In the genomic region with DNA sequence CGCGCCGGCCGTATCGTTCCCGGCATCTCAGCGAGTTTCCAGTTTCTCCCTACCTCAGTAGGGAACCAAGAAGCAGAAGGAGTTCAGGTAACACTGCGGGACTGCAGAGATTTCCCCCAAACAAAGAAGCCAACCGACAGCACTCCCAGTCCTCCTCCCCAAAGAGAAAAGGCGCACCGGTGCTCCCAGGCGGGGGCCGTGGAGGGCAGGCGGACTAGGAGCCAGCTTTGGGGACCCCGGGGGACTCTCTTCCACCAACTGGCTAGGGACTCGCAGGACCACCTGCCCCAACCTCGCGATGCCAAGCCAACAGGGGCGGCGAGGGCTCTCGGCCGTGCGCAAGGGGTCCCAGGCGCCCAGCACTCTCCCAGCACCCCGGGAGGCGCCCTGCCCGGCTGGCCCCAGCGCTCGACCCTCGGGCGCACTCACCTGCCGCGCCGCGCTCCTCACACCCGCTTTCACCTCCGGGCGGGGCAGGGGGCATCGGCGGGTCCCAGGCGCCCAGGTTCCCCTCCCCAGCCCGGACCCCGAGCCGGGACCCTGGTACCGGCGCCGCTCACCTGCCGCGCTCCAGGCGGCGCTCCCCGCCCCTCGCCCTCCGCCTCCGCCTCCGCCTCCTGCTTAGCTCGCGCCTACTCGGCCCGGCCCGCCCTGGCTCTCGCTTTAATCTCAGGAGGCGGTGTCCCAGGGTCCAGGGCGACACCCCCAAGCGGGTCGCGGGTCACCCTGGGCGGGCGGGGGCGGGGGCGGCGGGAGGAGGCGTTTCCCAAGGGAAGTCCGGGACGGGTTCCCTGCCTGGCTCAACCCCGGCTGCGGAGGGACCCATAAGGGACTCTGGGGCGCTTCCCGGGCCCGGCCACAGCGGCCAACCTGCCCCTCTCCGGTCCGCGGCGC, we compare ENCODE assay signal across 1 cellular context.
TF ChIP-seq lines count a peak whose summit lies in the region.

A gene (minus strand): TSS at position 638 of the 894 bp plus-strand sequence. CDS start 10,025 bp downstream, outside the sequence.

TF ChIP-seq in HepG2, 621 proteins besides CTCF, POLR2A, EP300 and RAD21 (continued from another document):
- TF ChIP-seq, protein P1, sequence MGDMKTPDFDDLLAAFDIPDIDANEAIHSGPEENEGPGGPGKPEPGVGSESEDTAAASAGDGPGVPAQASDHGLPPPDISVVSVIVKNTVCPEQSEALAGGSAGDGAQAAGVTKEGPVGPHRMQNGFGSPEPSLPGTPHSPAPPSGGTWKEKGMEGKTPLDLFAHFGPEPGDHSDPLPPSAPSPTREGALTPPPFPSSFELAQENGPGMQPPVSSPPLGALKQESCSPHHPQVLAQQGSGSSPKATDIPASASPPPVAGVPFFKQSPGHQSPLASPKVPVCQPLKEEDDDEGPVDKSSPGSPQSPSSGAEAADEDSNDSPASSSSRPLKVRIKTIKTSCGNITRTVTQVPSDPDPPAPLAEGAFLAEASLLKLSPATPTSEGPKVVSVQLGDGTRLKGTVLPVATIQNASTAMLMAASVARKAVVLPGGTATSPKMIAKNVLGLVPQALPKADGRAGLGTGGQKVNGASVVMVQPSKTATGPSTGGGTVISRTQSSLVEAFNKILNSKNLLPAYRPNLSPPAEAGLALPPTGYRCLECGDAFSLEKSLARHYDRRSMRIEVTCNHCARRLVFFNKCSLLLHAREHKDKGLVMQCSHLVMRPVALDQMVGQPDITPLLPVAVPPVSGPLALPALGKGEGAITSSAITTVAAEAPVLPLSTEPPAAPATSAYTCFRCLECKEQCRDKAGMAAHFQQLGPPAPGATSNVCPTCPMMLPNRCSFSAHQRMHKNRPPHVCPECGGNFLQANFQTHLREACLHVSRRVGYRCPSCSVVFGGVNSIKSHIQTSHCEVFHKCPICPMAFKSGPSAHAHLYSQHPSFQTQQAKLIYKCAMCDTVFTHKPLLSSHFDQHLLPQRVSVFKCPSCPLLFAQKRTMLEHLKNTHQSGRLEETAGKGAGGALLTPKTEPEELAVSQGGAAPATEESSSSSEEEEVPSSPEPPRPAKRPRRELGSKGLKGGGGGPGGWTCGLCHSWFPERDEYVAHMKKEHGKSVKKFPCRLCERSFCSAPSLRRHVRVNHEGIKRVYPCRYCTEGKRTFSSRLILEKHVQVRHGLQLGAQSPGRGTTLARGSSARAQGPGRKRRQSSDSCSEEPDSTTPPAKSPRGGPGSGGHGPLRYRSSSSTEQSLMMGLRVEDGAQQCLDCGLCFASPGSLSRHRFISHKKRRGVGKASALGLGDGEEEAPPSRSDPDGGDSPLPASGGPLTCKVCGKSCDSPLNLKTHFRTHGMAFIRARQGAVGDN (CRISPR knock-in tag; IDR thresholded peaks at IDR 0.05): no peak
- TF ChIP-seq, protein P2, sequence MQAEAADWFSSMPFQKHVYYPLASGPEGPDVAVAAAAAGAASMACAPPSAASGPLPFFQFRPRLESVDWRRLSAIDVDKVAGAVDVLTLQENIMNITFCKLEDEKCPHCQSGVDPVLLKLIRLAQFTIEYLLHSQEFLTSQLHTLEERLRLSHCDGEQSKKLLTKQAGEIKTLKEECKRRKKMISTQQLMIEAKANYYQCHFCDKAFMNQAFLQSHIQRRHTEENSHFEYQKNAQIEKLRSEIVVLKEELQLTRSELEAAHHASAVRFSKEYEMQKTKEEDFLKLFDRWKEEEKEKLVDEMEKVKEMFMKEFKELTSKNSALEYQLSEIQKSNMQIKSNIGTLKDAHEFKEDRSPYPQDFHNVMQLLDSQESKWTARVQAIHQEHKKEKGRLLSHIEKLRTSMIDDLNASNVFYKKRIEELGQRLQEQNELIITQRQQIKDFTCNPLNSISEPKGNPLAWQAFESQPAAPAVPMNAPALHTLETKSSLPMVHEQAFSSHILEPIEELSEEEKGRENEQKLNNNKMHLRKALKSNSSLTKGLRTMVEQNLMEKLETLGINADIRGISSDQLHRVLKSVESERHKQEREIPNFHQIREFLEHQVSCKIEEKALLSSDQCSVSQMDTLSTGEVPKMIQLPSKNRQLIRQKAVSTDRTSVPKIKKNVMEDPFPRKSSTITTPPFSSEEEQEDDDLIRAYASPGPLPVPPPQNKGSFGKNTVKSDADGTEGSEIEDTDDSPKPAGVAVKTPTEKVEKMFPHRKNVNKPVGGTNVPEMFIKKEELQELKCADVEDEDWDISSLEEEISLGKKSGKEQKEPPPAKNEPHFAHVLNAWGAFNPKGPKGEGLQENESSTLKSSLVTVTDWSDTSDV (CRISPR knock-in tag; IDR thresholded peaks at IDR 0.05): no peak
- TF ChIP-seq CHCHD3 (CRISPR knock-in tag; IDR thresholded peaks at IDR 0.05): 0 out of 2 replicates have a peak, but pooled peaks have one; percentile 28
- TF ChIP-seq ZNF468 (CRISPR knock-in tag; IDR thresholded peaks at IDR 0.05): no peak
- TF ChIP-seq, protein P3, sequence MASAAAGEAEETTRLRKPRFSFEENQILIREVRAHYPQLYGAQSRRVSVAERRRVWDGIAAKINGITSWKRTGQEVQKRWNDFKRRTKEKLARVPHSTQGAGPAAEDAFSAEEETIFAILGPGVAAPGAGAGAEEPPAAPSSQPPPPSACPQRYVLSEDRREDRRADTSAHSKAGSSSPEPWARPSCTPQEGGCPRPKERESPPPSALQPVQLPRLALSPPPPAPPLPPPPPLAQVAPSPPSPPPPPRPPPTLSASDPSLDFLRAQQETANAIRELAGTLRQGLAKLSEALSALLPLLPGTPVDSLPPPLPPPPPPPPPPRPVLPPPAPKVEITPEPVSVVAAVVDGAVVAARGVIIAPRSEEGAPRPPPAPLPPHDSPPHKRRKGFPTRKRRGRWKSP (CRISPR knock-in tag; IDR thresholded peaks at IDR 0.05): 0 out of 2 replicates have a peak, but pooled peaks have one; percentile 16
- no peak for TF ChIP-seq ZNF101 (CRISPR knock-in tag; IDR thresholded peaks at IDR 0.05; ENCODE audit: borderline replicate concordance, low read depth)
- TF ChIP-seq EZH2 (conservative IDR thresholded peaks at IDR 0.05; ENCODE audit: low read depth, low read length): peak; percentile 71; the same call in 1 of the 2 replicates
